ENCODE assay signal across 1 cellular context in genomic region chr3:179297971-179298725, GRCh38.
TF ChIP-seq lines count a peak whose summit lies in the region.

No MANE protein-coding gene starts in this region.

TF ChIP-seq in K562, 482 proteins besides CTCF, POLR2A, EP300 and RAD21:
- TF ChIP-seq, protein P1, sequence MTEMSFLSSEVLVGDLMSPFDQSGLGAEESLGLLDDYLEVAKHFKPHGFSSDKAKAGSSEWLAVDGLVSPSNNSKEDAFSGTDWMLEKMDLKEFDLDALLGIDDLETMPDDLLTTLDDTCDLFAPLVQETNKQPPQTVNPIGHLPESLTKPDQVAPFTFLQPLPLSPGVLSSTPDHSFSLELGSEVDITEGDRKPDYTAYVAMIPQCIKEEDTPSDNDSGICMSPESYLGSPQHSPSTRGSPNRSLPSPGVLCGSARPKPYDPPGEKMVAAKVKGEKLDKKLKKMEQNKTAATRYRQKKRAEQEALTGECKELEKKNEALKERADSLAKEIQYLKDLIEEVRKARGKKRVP (CRISPR knock-in tag; IDR thresholded peaks at IDR 0.05) = no peak
- TF ChIP-seq RFX1 (IDR thresholded peaks at IDR 0.05) = peak; percentile 69
